In genomic region chr4:68375667-68376559, GRCh38 we compare ENCODE assay signal across 8 cellular contexts.
A peak's percentile ranks its signal among the peaks of the same experiment; 100 is the strongest.
DNase-seq lines count a peak whose midpoint lies in the region; ATAC-seq and TF ChIP-seq lines count a peak whose summit lies in the region.

No MANE protein-coding gene starts in this region.

- H3K9me3 Mint-ChIP-seq in central memory CD8-positive, alpha-beta T cell, result no peaks in the 10 kb centered on the region

- H3K36me3 Mint-ChIP-seq in central memory CD8-positive, alpha-beta T cell (ENCODE audit: insufficient read depth), result peaks cover 2% of the 10 kb centered on the region

- H3K36me3 ChIP-seq in WERI-Rb-1, result no peaks in the 10 kb centered on the region

- peak overlapping the region; percentile 69 for H3K4me3 Mint-ChIP-seq in central memory CD8-positive, alpha-beta T cell

- no peak overlapping the region for H3K27ac ChIP-seq in WERI-Rb-1

- peak overlapping the region; percentile 3; the same call in 1 of the 2 replicates for H3K4me3 ChIP-seq in WERI-Rb-1 (ENCODE audit: low read depth, low read length)

- peaks cover 10% of the 10 kb centered on the region for H3K4me1 Mint-ChIP-seq in central memory CD8-positive, alpha-beta T cell

- in situ Hi-C loops in GM13977 (cut with MboI; ENCODE audit: low pct_unique_long_range_greater_than_20kb, low sequenced_read_pairs, unreplicated experiment), result no loop called here

- H3K9me3 ChIP-seq in WERI-Rb-1 (ENCODE audit: severe bottlenecking), result no peaks in the 10 kb centered on the region

- H3K27me3 Mint-ChIP-seq in central memory CD8-positive, alpha-beta T cell, result peaks cover 39% of the 10 kb centered on the region

- ATAC-seq in HG02852 (IDR thresholded peaks at IDR 0.05; ENCODE audit: unreplicated experiment), result peak; percentile 63
- ATAC-seq in central memory CD8-positive, alpha-beta T cell (replicated peaks; ENCODE audit: extremely low read depth, poor library complexity, severe bottlenecking), result peak; percentile 86

- DNase-seq in AG08395 (ENCODE audit: low spot score) (peak; percentile 70), GM13977 (ENCODE audit: low spot score) (peak; percentile 56), NCI-H1436 treated with DMSO at 0.1 percent for 48 hours (lab: John Stamatoyannopoulos, UW) (peak; percentile 7), WERI-Rb-1 (peak; percentile 26), islet precursor cell (peak; percentile 70)
- peak in 1 of 2 donors; percentile 29 for DNase-seq in central memory CD8-positive, alpha-beta T cell (ENCODE audit: low spot score in 2 of 2)
- peak; percentile 3 to 29 for DNase-seq in stimulated activated CD4-positive, alpha-beta T cell treated with anti-CD3 and anti-CD28 coated beads, Interleukin-4, amount 100 ng/mL, for 4 hours

- H3K27ac Mint-ChIP-seq in central memory CD8-positive, alpha-beta T cell (ENCODE audit: low read depth), result no peak overlapping the region

- H3K27me3 ChIP-seq in WERI-Rb-1 (ENCODE audit: insufficient read depth, low read depth, severe bottlenecking), result no peaks in the 10 kb centered on the region

- TF ChIP-seq CTCF in GM13977 (IDR thresholded peaks at IDR 0.05; ENCODE audit: extremely low read depth, insufficient read depth, missing control alignments), result peak; percentile 77
- TF ChIP-seq CTCF in WERI-Rb-1 (IDR thresholded peaks at IDR 0.05; ENCODE audit: low read depth, low read length), result peak; percentile 70
